Comparison of ENCODE assay signal across 25 cellular contexts in genomic region chr15:79017953-79018352, GRCh38.
"Had no signal": no experiment of that assay in that cellular context is flagged by ENCODE, and none has a peak within 500 bp of the region (broad histone marks: within the 10 kb centered on the region; RNA-seq: fewer than 3 reads in every experiment).

No MANE protein-coding gene starts in this region.

- H3K4me3 ChIP-seq: adrenal gland, ascending aorta, gastroesophageal sphincter, neural progenitor cell, thoracic aorta, upper lobe of left lung had no signal

- H3K36me3 ChIP-seq: adrenal gland, ascending aorta, brain microvascular endothelial cell, gastroesophageal sphincter, neural progenitor cell, thoracic aorta, upper lobe of left lung had no signal

- ATAC-seq: gastroesophageal sphincter, left colon, natural killer cell, right cardiac atrium had no signal

- H3K27ac ChIP-seq: adrenal gland, ascending aorta, brain microvascular endothelial cell, gastroesophageal sphincter, neural progenitor cell, thoracic aorta, upper lobe of left lung had no signal

- H3K9ac ChIP-seq: neural progenitor cell had no signal

- H3K4me2 ChIP-seq: neural progenitor cell had no signal

- DNase-seq: activated CD4-positive, alpha-beta T cell treated with anti-CD3 and anti-CD28 coated beads for 4 hours; activated CD4-positive, alpha-beta T cell treated with anti-CD3 and anti-CD28 coated beads, Interleukin-2, amount 50 U/mL, for 4 hours; activated effector memory CD4-positive, alpha-beta T cell treated with Interleukin-2 at 50 U/mL for 16 hours; activated naive CD4-positive, alpha-beta T cell treated with Interleukin-2 at 50 U/mL for 16 hours; activated naive CD8-positive, alpha-beta T cell treated with anti-CD3 and anti-CD28 coated beads for 36 hours; activated T-cell treated with anti-CD3 and anti-CD28 coated beads for 4 hours; adrenal gland; brain microvascular endothelial cell; cortex of kidney; head of caudate nucleus; hippocampal formation; left colon; mesenchymal stem cell; natural killer cell; right cardiac atrium; stimulated activated CD4-positive, alpha-beta T cell treated with anti-CD3 and anti-CD28 coated beads, Interleukin-15, amount 100 ng/mL, for 24 hours; stimulated activated CD4-positive, alpha-beta T cell treated with anti-CD3 and anti-CD28 coated beads, Interleukin-2, amount 100 ng/mL, for 24 hours; T-helper 1 cell had no signal

- H3K4me1 ChIP-seq: ascending aorta, gastroesophageal sphincter, neural progenitor cell, upper lobe of left lung had no signal

- FAIRE-seq: endothelial cell of umbilical vein, keratinocyte had no signal

- H2AFZ ChIP-seq: neural progenitor cell had no signal

- H3K27me3 ChIP-seq: adrenal gland, ascending aorta, brain microvascular endothelial cell, gastroesophageal sphincter, neural progenitor cell, upper lobe of left lung had no signal

- H3K9me3 ChIP-seq: adrenal gland, ascending aorta, gastroesophageal sphincter, thoracic aorta, upper lobe of left lung had no signal
